11 cellular contexts compared by ENCODE assay signal in genomic region chr21:43777953-43778352, GRCh38. TPM values are rescaled to one million over a fixed set of nuclear protein-coding genes. Genes with fewer than 3 reads are reported as not detected.
DNase-seq lines count a peak whose midpoint lies in the region; ATAC-seq, FAIRE-seq and TF ChIP-seq lines count a peak whose summit lies in the region.
"Had no signal": no experiment of that assay in that cellular context is flagged by ENCODE, and none has a peak within 500 bp of the region (broad histone marks: within the 10 kb centered on the region; RNA-seq: fewer than 3 reads in every experiment).

No MANE protein-coding gene starts in this region.

- H3K27ac ChIP-seq in HEK293 (ENCODE audit: extremely low read depth, low read depth, low read length): no peak overlapping the region
- H3K27ac ChIP-seq in astrocyte (ENCODE audit: low read depth, low read length): no peak overlapping the region
- H3K27ac ChIP-seq: thoracic aorta had no signal

- H3K27me3 ChIP-seq in astrocyte (ENCODE audit: insufficient read depth, low read length): no peaks in the 10 kb centered on the region

- H4K20me1 ChIP-seq in astrocyte (ENCODE audit: insufficient read depth, low read length): peaks cover 19% of the 10 kb centered on the region

- H3K79me2 ChIP-seq in astrocyte (ENCODE audit: insufficient read depth, low read length): peaks cover 16% of the 10 kb centered on the region

- H3K36me3 Mint-ChIP-seq in activated CD4-positive, alpha-beta T cell treated with anti-CD3 and anti-CD28 coated beads, Interleukin-2, amount 10 ng/mL, durations not matched to agents 24 days and 14 days (ENCODE audit: low read depth): peaks cover 24% of the 10 kb centered on the region
- peaks cover 15% of the 10 kb centered on the region for H3K36me3 Mint-ChIP-seq in activated CD4-positive, alpha-beta T cell treated with anti-CD3 and anti-CD28 coated beads for 36 hours (ENCODE audit: low read depth)
- H3K36me3 Mint-ChIP-seq in astrocyte (ENCODE audit: low read depth, unreplicated experiment): peaks cover 10% of the 10 kb centered on the region
- no peaks in the 10 kb centered on the region for H3K36me3 Mint-ChIP-seq in neural crest cell (ENCODE audit: low read depth)

- H3K4me1 ChIP-seq in HEK293 (ENCODE audit: control insufficient read depth, insufficient read depth, low read length) (no peaks in the 10 kb centered on the region), astrocyte (ENCODE audit: insufficient read depth, low read length) (peaks cover 12% of the 10 kb centered on the region)

- CTCF ChIA-PET in activated CD4-positive, alpha-beta T cell treated with anti-CD3 and anti-CD28 coated beads for 36 hours (lab: Charles Lee): interaction anchor here (0.6 kb wide), 1 partner anchor 27 kb away, joined by 3 read pairs; no protein-coding TSS in a partner anchor
- CTCF ChIA-PET in HEK293 (lab: Yijun Ruan, JAX): no interaction called here

- H3K9me3 ChIP-seq in HEK293 (ENCODE audit: control insufficient read depth, insufficient read depth, low read depth, low read length) (no peaks in the 10 kb centered on the region), astrocyte (ENCODE audit: insufficient read depth, low read depth, low read length) (no peaks in the 10 kb centered on the region)
- H3K9me3 ChIP-seq: thoracic aorta had no signal

- FAIRE-seq in astrocyte (lab: Jason Lieb, UNC): no peak

- H3K4me3 Mint-ChIP-seq in activated CD4-positive, alpha-beta T cell treated with anti-CD3 and anti-CD28 coated beads, Interleukin-2, amount 10 ng/mL, durations not matched to agents 24 days and 14 days: peak overlapping the region; percentile 78
- H3K4me3 Mint-ChIP-seq in activated CD4-positive, alpha-beta T cell treated with anti-CD3 and anti-CD28 coated beads for 36 hours: no peak overlapping the region
- H3K4me3 Mint-ChIP-seq in astrocyte (ENCODE audit: unreplicated experiment): peak overlapping the region; percentile 68
- peak overlapping the region; percentile 87 for H3K4me3 Mint-ChIP-seq in neural crest cell

- no peaks in the 10 kb centered on the region for H3K9me3 Mint-ChIP-seq in activated CD4-positive, alpha-beta T cell treated with anti-CD3 and anti-CD28 coated beads, Interleukin-2, amount 10 ng/mL, durations not matched to agents 24 days and 14 days
- H3K9me3 Mint-ChIP-seq in activated CD4-positive, alpha-beta T cell treated with anti-CD3 and anti-CD28 coated beads for 36 hours (ENCODE audit: low read depth): no peaks in the 10 kb centered on the region
- H3K9me3 Mint-ChIP-seq in astrocyte (ENCODE audit: unreplicated experiment) (peaks cover 2% of the 10 kb centered on the region), neural crest cell (no peaks in the 10 kb centered on the region)

- H3K4me1 Mint-ChIP-seq in activated CD4-positive, alpha-beta T cell treated with anti-CD3 and anti-CD28 coated beads, Interleukin-2, amount 10 ng/mL, durations not matched to agents 24 days and 14 days: peaks cover 57% of the 10 kb centered on the region
- H3K4me1 Mint-ChIP-seq in activated CD4-positive, alpha-beta T cell treated with anti-CD3 and anti-CD28 coated beads for 36 hours: peaks cover 51% of the 10 kb centered on the region
- H3K4me1 Mint-ChIP-seq in astrocyte (ENCODE audit: low read depth, unreplicated experiment) (peaks cover 7% of the 10 kb centered on the region), neural crest cell (peaks cover 31% of the 10 kb centered on the region)

- no peak for ATAC-seq in activated CD4-positive, alpha-beta T cell treated with anti-CD3 and anti-CD28 coated beads for 36 hours
- no peak for ATAC-seq in HG03342 (IDR thresholded peaks at IDR 0.05; ENCODE audit: unreplicated experiment)
- ATAC-seq: left cardiac atrium had no signal

- no peaks in the 10 kb centered on the region for H3K27me3 Mint-ChIP-seq in activated CD4-positive, alpha-beta T cell treated with anti-CD3 and anti-CD28 coated beads, Interleukin-2, amount 10 ng/mL, durations not matched to agents 24 days and 14 days
- no peaks in the 10 kb centered on the region for H3K27me3 Mint-ChIP-seq in activated CD4-positive, alpha-beta T cell treated with anti-CD3 and anti-CD28 coated beads for 36 hours
- peaks cover 8% of the 10 kb centered on the region for H3K27me3 Mint-ChIP-seq in astrocyte (ENCODE audit: low read depth, unreplicated experiment)
- H3K27me3 Mint-ChIP-seq in neural crest cell (ENCODE audit: low read depth): peaks cover 2% of the 10 kb centered on the region

- H3K36me3 ChIP-seq in HEK293 (ENCODE audit: control insufficient read depth in 2 of 2, insufficient read depth in 1 of 2, low read length in 2 of 2) (peaks cover 4 to 20% of the 10 kb centered on the region in 2 experiments; a peak in 2 of 3 replicates), astrocyte (ENCODE audit: insufficient read depth, low read length) (no peaks in the 10 kb centered on the region)

- no peak overlapping the region for H3K4me3 ChIP-seq in HEK293 (ENCODE audit: low read depth, low read length)
- H3K4me3 ChIP-seq in astrocyte (ENCODE audit: insufficient read depth, low read depth, low read length): no peak overlapping the region
- H3K4me3 ChIP-seq: thoracic aorta had no signal

- TF ChIP-seq CTCF in HEK293 (tag by site-specific recombination; IDR thresholded peaks at IDR 0.05) (no peak), astrocyte (IDR thresholded peaks at IDR 0.05; ENCODE audit: insufficient read depth, low read depth, low read length) (no peak), neural crest cell (conservative IDR thresholded peaks at IDR 0.05) (no peak)

- intact Hi-C loops in activated CD4-positive, alpha-beta T cell treated with anti-CD3 and anti-CD28 coated beads, Interleukin-2, amount 10 ng/mL, durations not matched to agents 24 days and 14 days (cut with micrococcal nuclease): loop anchor here (5.0 kb wide), 1 partner anchor 51 kb away; no protein-coding TSS in a partner anchor
- intact Hi-C loops in activated CD4-positive, alpha-beta T cell treated with anti-CD3 and anti-CD28 coated beads for 36 hours (cut with DNase I, micrococcal nuclease): loop anchor here (2.0 to 5.0 kb wide), 3 partner anchors 49 to 119 kb away; partner anchors contain the start of genes HSF2BP (in 1 of the 2) and RRP1B (in 1 of the 2)

- no peak overlapping the region for H3K9ac ChIP-seq in astrocyte (ENCODE audit: low read length)

- no peak overlapping the region for H3K4me2 ChIP-seq in astrocyte (ENCODE audit: low read length)

- DNase-seq in activated CD4-positive, alpha-beta T cell treated with anti-CD3 and anti-CD28 coated beads, Interleukin-2, amount 10 ng/mL, durations not matched to agents 24 days and 14 days: no peak
- DNase-seq in activated CD4-positive, alpha-beta T cell treated with anti-CD3 and anti-CD28 coated beads for 36 hours: no peak
- DNase-seq in astrocyte (ENCODE audit: low read depth) (no peak), neural crest cell (ENCODE audit: low read depth, low spot score) (no peak), NCI-H1436 (lab: John Stamatoyannopoulos, UW) (no peak), NCI-H1048 (lab: John Stamatoyannopoulos, UW) (no peak)
- DNase-seq: hypothalamus, left cardiac atrium had no signal

- H3K27ac Mint-ChIP-seq in activated CD4-positive, alpha-beta T cell treated with anti-CD3 and anti-CD28 coated beads, Interleukin-2, amount 10 ng/mL, durations not matched to agents 24 days and 14 days: peak overlapping the region; percentile 94
- no peak overlapping the region for H3K27ac Mint-ChIP-seq in activated CD4-positive, alpha-beta T cell treated with anti-CD3 and anti-CD28 coated beads for 36 hours
- no peak overlapping the region for H3K27ac Mint-ChIP-seq in astrocyte (ENCODE audit: unreplicated experiment)
- H3K27ac Mint-ChIP-seq in neural crest cell (ENCODE audit: unreplicated experiment): no peak overlapping the region

- POLR2A ChIA-PET in activated CD4-positive, alpha-beta T cell treated with anti-CD3 and anti-CD28 coated beads for 36 hours (lab: Charles Lee): no interaction called here
- POLR2A ChIA-PET in HEK293 (lab: Yijun Ruan, JAX): interaction anchor here (1.2 kb wide), 1 partner anchor 233 kb away, joined by 4 read pairs; no protein-coding TSS in a partner anchor

- no peak overlapping the region for H2AFZ ChIP-seq in astrocyte (ENCODE audit: low read depth, low read length)

RNA-seq across cellular contexts. Expression of gene CSTB, which starts 1.8 kb away (rescaled TPM):
- 59.2 and 59.5 TPM in 2 replicates for total RNA-seq in activated CD4-positive, alpha-beta T cell treated with anti-CD3 and anti-CD28 coated beads, Interleukin-2, amount 10 ng/mL, durations not matched to agents 24 days and 14 days
- total RNA-seq in activated CD4-positive, alpha-beta T cell treated with anti-CD3 and anti-CD28 coated beads for 36 hours: 10 to 100 TPM; 29.9 to 30.9 TPM
- 22.5 and 27.7 TPM in 2 replicates for total RNA-seq in astrocyte
- total RNA-seq in neural crest cell: 37.1 and 40.9 TPM in 2 replicates

RNA-seq across cellular contexts. Expression of gene RRP1, which starts 11.4 kb away (rescaled TPM):
- total RNA-seq in activated CD4-positive, alpha-beta T cell treated with anti-CD3 and anti-CD28 coated beads, Interleukin-2, amount 10 ng/mL, durations not matched to agents 24 days and 14 days: 94.4 and 99.4 TPM in 2 replicates
- total RNA-seq in activated CD4-positive, alpha-beta T cell treated with anti-CD3 and anti-CD28 coated beads for 36 hours: 10 to 100 TPM; 51.7 to 53.4 TPM
- total RNA-seq in astrocyte: 21.1 and 24.9 TPM in 2 replicates
- 49.0 and 49.4 TPM in 2 replicates for total RNA-seq in neural crest cell

RNA-seq across cellular contexts. Expression of gene PDXK, which starts 59.0 kb away (rescaled TPM):
- total RNA-seq in activated CD4-positive, alpha-beta T cell treated with anti-CD3 and anti-CD28 coated beads, Interleukin-2, amount 10 ng/mL, durations not matched to agents 24 days and 14 days: 138 and 152 TPM in 2 replicates
- 100 to 1,000 TPM in 1 of 2 experiments, 10 to 100 TPM in 1; 96.9 to 117 TPM for total RNA-seq in activated CD4-positive, alpha-beta T cell treated with anti-CD3 and anti-CD28 coated beads for 36 hours
- 159 and 180 TPM in 2 replicates for total RNA-seq in astrocyte
- 59.3 and 67.3 TPM in 2 replicates for total RNA-seq in neural crest cell
